1 cellular context compared by ENCODE assay signal in genomic region chr9:135797507-135798302, GRCh38.
TF ChIP-seq lines count a peak whose summit lies in the region.

No MANE protein-coding gene starts in this region.

TF ChIP-seq in HCT116, 20 proteins besides CTCF, POLR2A, EP300 and RAD21 (continued from another document):
- TF ChIP-seq, protein P1, sequence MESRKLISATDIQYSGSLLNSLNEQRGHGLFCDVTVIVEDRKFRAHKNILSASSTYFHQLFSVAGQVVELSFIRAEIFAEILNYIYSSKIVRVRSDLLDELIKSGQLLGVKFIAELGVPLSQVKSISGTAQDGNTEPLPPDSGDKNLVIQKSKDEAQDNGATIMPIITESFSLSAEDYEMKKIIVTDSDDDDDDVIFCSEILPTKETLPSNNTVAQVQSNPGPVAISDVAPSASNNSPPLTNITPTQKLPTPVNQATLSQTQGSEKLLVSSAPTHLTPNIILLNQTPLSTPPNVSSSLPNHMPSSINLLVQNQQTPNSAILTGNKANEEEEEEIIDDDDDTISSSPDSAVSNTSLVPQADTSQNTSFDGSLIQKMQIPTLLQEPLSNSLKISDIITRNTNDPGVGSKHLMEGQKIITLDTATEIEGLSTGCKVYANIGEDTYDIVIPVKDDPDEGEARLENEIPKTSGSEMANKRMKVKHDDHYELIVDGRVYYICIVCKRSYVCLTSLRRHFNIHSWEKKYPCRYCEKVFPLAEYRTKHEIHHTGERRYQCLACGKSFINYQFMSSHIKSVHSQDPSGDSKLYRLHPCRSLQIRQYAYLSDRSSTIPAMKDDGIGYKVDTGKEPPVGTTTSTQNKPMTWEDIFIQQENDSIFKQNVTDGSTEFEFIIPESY (IDR thresholded peaks at IDR 0.05; ENCODE audit: extremely low read depth, insufficient replicate concordance, low read length): no peak
- TF ChIP-seq ATF3 (IDR thresholded peaks at IDR 0.05) (no peak), YY1 (IDR thresholded peaks at IDR 0.05; ENCODE audit: extremely low read depth, insufficient replicate concordance, low read depth, low read length) (no peak), ELF1 (IDR thresholded peaks at IDR 0.05; ENCODE audit: borderline replicate concordance, low read depth) (no peak)
TF ChIP-seq in HCT116: peak in this region for 0.
